7 cellular contexts compared by ENCODE assay signal in the genomic region with DNA sequence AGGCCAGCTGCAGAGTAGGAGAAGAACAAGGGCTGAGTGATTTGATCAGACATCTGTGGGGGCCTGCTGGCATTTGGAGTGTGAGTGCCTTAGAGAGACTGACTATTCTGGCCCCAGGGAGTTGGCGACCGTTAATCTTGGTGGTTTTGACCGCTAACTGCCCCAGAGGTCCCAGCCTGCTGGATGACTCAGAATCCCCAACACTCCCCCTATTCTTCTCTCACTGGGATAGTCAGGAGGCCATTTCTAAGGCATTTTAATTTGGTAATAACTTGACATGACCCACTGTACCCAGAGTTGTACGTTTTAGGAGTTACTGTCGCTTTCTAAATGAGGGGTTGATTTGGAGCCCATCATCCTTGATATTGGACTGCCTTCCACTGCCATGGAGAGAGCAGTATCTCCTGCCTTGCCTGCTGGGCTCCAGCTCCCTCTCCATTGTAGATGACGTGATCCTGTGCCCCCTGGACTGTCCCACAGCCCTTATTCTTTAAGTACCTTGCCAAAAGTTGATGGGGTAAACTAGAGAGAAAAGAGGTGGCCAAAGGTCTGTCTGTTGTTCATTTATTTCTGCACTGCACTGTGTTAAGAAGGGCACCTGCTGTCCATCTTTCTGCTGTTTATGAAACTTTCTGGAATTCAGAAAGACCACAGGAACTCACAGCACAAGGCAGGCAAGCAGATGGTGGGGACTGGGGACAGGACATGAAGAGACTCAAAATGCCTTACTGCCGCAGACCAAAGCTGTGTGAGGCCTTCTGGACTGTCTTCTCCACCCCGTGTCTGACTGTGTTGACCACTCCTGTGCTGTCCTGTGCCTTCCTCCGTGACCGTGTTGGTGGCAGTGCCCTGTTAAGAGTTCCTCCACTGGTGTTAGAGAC.
A peak's percentile ranks its signal among the peaks of the same experiment; 100 is the strongest.
DNase-seq lines count a peak whose midpoint lies in the region; ATAC-seq and TF ChIP-seq lines count a peak whose summit lies in the region.

No MANE protein-coding gene starts in this region.

- H3K27ac Mint-ChIP-seq in H9 = peak overlapping the region; percentile 13 to 73 (median 54); a peak in 5 of 7 replicates

- H4K91ac ChIP-seq in H9 (ENCODE audit: insufficient read length, low read depth, low read length) = no peak overlapping the region

- H2BK20ac ChIP-seq in H9 (ENCODE audit: low read depth, low read length, poor library complexity, severe bottlenecking) = no peak overlapping the region

- no peak overlapping the region for H3K18ac ChIP-seq in H9 (ENCODE audit: insufficient read length, low read depth, low read length)

- peaks cover 0 to 11% (median 0%) of the 10 kb centered on the region in 3 experiments; a peak in 5 of 7 replicates for H3K36me3 Mint-ChIP-seq in H9 (ENCODE audit: insufficient read depth in 1 of 3, low read depth in 3 of 3)

- no peaks in the 10 kb centered on the region for H3K27me3 Mint-ChIP-seq in H9 (ENCODE audit: low read depth)

- H2BK15ac ChIP-seq in H9 (ENCODE audit: low read depth, low read length) = no peak overlapping the region

- no peak overlapping the region for H3K4me3 ChIP-seq in epithelial cell of esophagus (ENCODE audit: low read length)

- peaks cover 31% of the 10 kb centered on the region for H3K4me1 ChIP-seq in H9 (ENCODE audit: insufficient read depth, low read length)

- no peak overlapping the region for H3K27ac ChIP-seq in H9 (ENCODE audit: insufficient read length, low read depth, low read length)

- H4K5ac ChIP-seq in H9 (ENCODE audit: insufficient read length, low read depth, low read length) = no peak overlapping the region

- peak; percentile 75 for ATAC-seq in sciatic nerve
- no peak for ATAC-seq in omental fat pad (ENCODE audit: low FRiP score)

- WGBS in H9 (ENCODE audit: extremely low coverage, insufficient read length, low lambda C conversion rate) = no CpG with 5 or more reads among the region's 10 CpGs

- no peak overlapping the region for H3K9ac ChIP-seq in H9 (ENCODE audit: extremely low read depth, insufficient read length, low read length)

- H3K4me3 Mint-ChIP-seq in H9 = no peak overlapping the region

- TF ChIP-seq CTCF in H9 (conservative IDR thresholded peaks at IDR 0.05) (no peak), epithelial cell of esophagus (IDR thresholded peaks at IDR 0.05; ENCODE audit: insufficient read depth, low read depth, low read length, missing control alignments) (no peak), omental fat pad (IDR thresholded peaks at IDR 0.05) (no peak)

- H3K9me3 Mint-ChIP-seq in H9 = no peaks in the 10 kb centered on the region; a peak in 1 of 5 replicates

- H3K56ac ChIP-seq in H9 (ENCODE audit: insufficient read length, low read depth, low read length) = no peak overlapping the region

- DNase-seq in H9 (peak; percentile 54), RPMI7951 (ENCODE audit: low read depth) (peak; percentile 100), epithelial cell of esophagus (ENCODE audit: low read depth) (peak; percentile 43), sciatic nerve (ENCODE audit: low spot score) (no peak), COR-L47 (lab: John Stamatoyannopoulos, UW) (no peak), omental fat pad (ENCODE audit: low spot score) (no peak), 8988T (no peak)

- no peaks in the 10 kb centered on the region for H3K79me1 ChIP-seq in H9 (ENCODE audit: insufficient read depth, low read depth, low read length, poor library complexity, severe bottlenecking)

- H2AFZ ChIP-seq in H9 (ENCODE audit: low read length) = no peak overlapping the region

- no peak overlapping the region for H4K8ac ChIP-seq in H9 (replicated peaks; ENCODE audit: insufficient read length, low read depth, low read length)

- H3T11ph ChIP-seq in H9 (ENCODE audit: low read length) = no peak overlapping the region

- no peak overlapping the region for H2BK5ac ChIP-seq in H9 (ENCODE audit: insufficient read length, low read length)

- H3K14ac ChIP-seq in H9 (ENCODE audit: insufficient read depth, low read length) = 0 out of 2 replicates have a peak overlapping the region, but pooled peaks have one; percentile 69

- no peaks in the 10 kb centered on the region for H3K27me3 ChIP-seq in H9 (ENCODE audit: insufficient read depth, low read length)

- H3K79me2 ChIP-seq in H9 (ENCODE audit: insufficient read depth, low read length) = no peaks in the 10 kb centered on the region

- H3K23ac ChIP-seq in H9 (ENCODE audit: insufficient read length, low read depth, low read length) = no peak overlapping the region

- no peak overlapping the region for H3K4ac ChIP-seq in H9 (ENCODE audit: low read depth, low read length)

- intact Hi-C loops in sciatic nerve (cut with DNase I) = no loop called here

- H3K4me1 Mint-ChIP-seq in H9 = peaks cover 72 to 73% of the 10 kb centered on the region in 2 experiments

- no peaks in the 10 kb centered on the region for H3K23me2 ChIP-seq in H9 (ENCODE audit: insufficient read length, low read depth, low read length, poor library complexity, severe bottlenecking)

- no peak overlapping the region for H2BK12ac ChIP-seq in H9 (ENCODE audit: insufficient read length, low read depth, low read length)

- H3K9me3 ChIP-seq in H9 (ENCODE audit: control insufficient read depth, low read depth, low read length) = no peaks in the 10 kb centered on the region

- no peak overlapping the region for H3K4me2 ChIP-seq in H9 (ENCODE audit: insufficient read depth, insufficient read length, low read length)

- H2BK120ac ChIP-seq in H9 (ENCODE audit: low read depth, low read length, poor library complexity, severe bottlenecking) = no peak overlapping the region

- no peak overlapping the region for H2AK5ac ChIP-seq in H9 (ENCODE audit: insufficient read length, low read length)

- no peaks in the 10 kb centered on the region for H4K20me1 ChIP-seq in H9 (ENCODE audit: control insufficient read depth, insufficient read depth, insufficient read length)

Comparison
In these comparisons a context has a peak if more than half of its experiments do, and no peak if none do; other contexts are left out.
1. DNase-seq: peak in H9 (single experiment), RPMI7951 (single experiment) and epithelial cell of esophagus (single experiment); none in sciatic nerve (single experiment), COR-L47 (single experiment), omental fat pad (single experiment) and 8988T (single experiment).